Comparison of ENCODE assay signal across 11 cellular contexts in the genomic region with DNA sequence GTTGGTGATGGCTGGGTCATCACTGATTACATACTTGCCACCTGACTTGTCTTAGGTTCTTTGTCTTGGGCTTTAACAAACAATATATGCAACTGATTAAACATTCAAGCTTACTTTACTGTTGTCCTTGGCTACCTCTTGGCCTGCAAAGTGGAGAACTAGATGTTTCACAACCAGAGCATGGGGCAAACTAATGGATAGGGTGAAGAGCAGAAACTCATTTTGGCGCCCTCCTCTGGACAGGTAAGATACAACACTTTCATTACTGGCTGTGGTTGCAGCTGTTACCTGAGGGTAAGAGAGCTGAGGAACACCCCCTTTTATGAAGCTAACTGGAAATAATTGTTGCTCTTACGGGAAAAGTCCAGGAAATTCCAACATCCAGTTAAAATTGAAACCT.
DNase-seq lines count a peak whose midpoint lies in the region; ATAC-seq and TF ChIP-seq lines count a peak whose summit lies in the region.
"Had no signal": no experiment of that assay in that cellular context is flagged by ENCODE, and none has a peak within 500 bp of the region (broad histone marks: within the 10 kb centered on the region; RNA-seq: fewer than 3 reads in every experiment).

No MANE protein-coding gene starts in this region.

- no peak overlapping the region for H3K4me3 ChIP-seq in epithelial cell of esophagus (ENCODE audit: low read length)

- no peak overlapping the region for H3K4me3 Mint-ChIP-seq in progenitor cell of endocrine pancreas (ENCODE audit: low read depth)
- H3K4me3 Mint-ChIP-seq: activated CD4-positive, alpha-beta memory T cell treated with anti-CD3 and anti-CD28 coated beads for 36 hours; B cell; IgD-negative memory B cell had no signal

- no peaks in the 10 kb centered on the region for H3K4me1 Mint-ChIP-seq in progenitor cell of endocrine pancreas (ENCODE audit: low read depth)
- H3K4me1 Mint-ChIP-seq: B cell, IgD-negative memory B cell had no signal

- no peak for ATAC-seq in GM18858 (IDR thresholded peaks at IDR 0.05; ENCODE audit: unreplicated experiment)
- no peak for ATAC-seq in GM18873 (IDR thresholded peaks at IDR 0.05; ENCODE audit: low FRiP score, unreplicated experiment)

- no peaks in the 10 kb centered on the region for H3K36me3 Mint-ChIP-seq in progenitor cell of endocrine pancreas (ENCODE audit: insufficient read depth)
- H3K36me3 Mint-ChIP-seq: activated CD4-positive, alpha-beta memory T cell treated with anti-CD3 and anti-CD28 coated beads for 36 hours; IgD-negative memory B cell had no signal

- H3K9me3 Mint-ChIP-seq in progenitor cell of endocrine pancreas (ENCODE audit: low read depth): peaks cover 20% of the 10 kb centered on the region

- TF ChIP-seq CTCF in epithelial cell of esophagus (IDR thresholded peaks at IDR 0.05; ENCODE audit: insufficient read depth, low read depth, low read length, missing control alignments): peak; percentile 70
- TF ChIP-seq CTCF in progenitor cell of endocrine pancreas (IDR thresholded peaks at IDR 0.05; ENCODE audit: unreplicated experiment): peak; percentile 39

- H3K27ac Mint-ChIP-seq in progenitor cell of endocrine pancreas: no peak overlapping the region
- H3K27ac Mint-ChIP-seq: activated CD4-positive, alpha-beta memory T cell treated with anti-CD3 and anti-CD28 coated beads for 36 hours; B cell; IgD-negative memory B cell had no signal

- DNase-seq in NCI-H748 (lab: John Stamatoyannopoulos, UW; ENCODE audit: unreplicated experiment): peak; percentile 33
- DNase-seq in NCI-H748 treated with DMSO at 0.1 percent for 48 hours (lab: John Stamatoyannopoulos, UW): no peak
- peak; percentile 15 for DNase-seq in NAMALWA (ENCODE audit: low spot score)
- DNase-seq in epithelial cell of esophagus (ENCODE audit: low read depth): peak; percentile 62
- no peak for DNase-seq in progenitor cell of endocrine pancreas (ENCODE audit: low spot score, unreplicated experiment)
- no peak for DNase-seq in COR-L47 (lab: John Stamatoyannopoulos, UW)
- DNase-seq: activated CD4-positive, alpha-beta memory T cell treated with anti-CD3 and anti-CD28 coated beads for 36 hours had no signal

- H3K27me3 Mint-ChIP-seq in progenitor cell of endocrine pancreas: no peaks in the 10 kb centered on the region
- H3K27me3 Mint-ChIP-seq: activated CD4-positive, alpha-beta memory T cell treated with anti-CD3 and anti-CD28 coated beads for 36 hours; B cell; IgD-negative memory B cell had no signal

Comparison
In these comparisons a context has a peak if more than half of its experiments do, and no peak if none do; other contexts are left out.
1. DNase-seq: peak in NCI-H748 (single experiment), NAMALWA (single experiment) and epithelial cell of esophagus (single experiment); none in NCI-H748 treated with DMSO at 0.1 percent for 48 hours (single experiment), progenitor cell of endocrine pancreas (single experiment) and COR-L47 (single experiment).